ENCODE assay signal across 11 cellular contexts in genomic region chr3:128418900-128419299, GRCh38. TPM values are rescaled to one million over a fixed set of nuclear protein-coding genes. Genes with fewer than 3 reads are reported as not detected.
"Had no signal": no experiment of that assay in that cellular context is flagged by ENCODE, and none has a peak within 500 bp of the region (broad histone marks: within the 10 kb centered on the region; RNA-seq: fewer than 3 reads in every experiment).

No MANE protein-coding gene starts in this region.

- H3K4me1 ChIP-seq: HAP-1 had no signal

- H3K27ac Mint-ChIP-seq: GM23338 had no signal

- H3K4me2 ChIP-seq: GM23338, KMS-11 had no signal

- ATAC-seq: GM23338, HCT116 had no signal

- H3K9ac ChIP-seq: KMS-11 had no signal

- FAIRE-seq: HTR-8/SVneo had no signal

- H3K9me3 Mint-ChIP-seq: GM23338 had no signal

- H3K36me3 ChIP-seq: HAP-1 had no signal

- H3K9me3 ChIP-seq: HAP-1 had no signal

- H3K4me3 ChIP-seq: GM23338, HAP-1 had no signal

- H2AFZ ChIP-seq: GM23338 had no signal

- DNase-seq: H7, IMR-90, KBM-7 had no signal

- H3K27ac ChIP-seq: HL-60, KMS-11 had no signal

- H3K4me3 Mint-ChIP-seq: GM23338 had no signal

RNA-seq across cellular contexts. Expression of gene DNAJB8, which starts 47.8 kb away (rescaled TPM):
- total RNA-seq: GM23338, H4, H7, HT-29, IMR-90 had no signal
- polyA plus RNA-seq: GM23338, IMR-90 had no signal
